ENCODE assay signal across 22 cellular contexts in genomic region chr1:153793261-153793972, GRCh38. TPM values are rescaled to one million over a fixed set of nuclear protein-coding genes. Genes with fewer than 3 reads are reported as not detected.
DNase-seq lines count a peak whose midpoint lies in the region; TF ChIP-seq lines count a peak whose summit lies in the region.
"Had no signal": no experiment of that assay in that cellular context is flagged by ENCODE, and none has a peak within 500 bp of the region (broad histone marks: within the 10 kb centered on the region; RNA-seq: fewer than 3 reads in every experiment).

No MANE protein-coding gene starts in this region.

- intact Hi-C loops in sigmoid colon (cut with DNase I), result loop anchor here (2.0 kb wide), 1 partner anchor 129 kb away; the partner anchor contains the start of gene GATAD2B

- H2BK15ac ChIP-seq in mesenchymal stem cell (ENCODE audit: low read depth, poor library complexity, severe bottlenecking), result peak overlapping the region; percentile 70

- peak; percentile 49 for DNase-seq in activated effector memory CD4-positive, alpha-beta T cell treated with anti-CD3 and anti-CD28 coated beads, Interleukin-2, amount 50 U/mL, for 16 hours
- DNase-seq in activated effector memory CD4-positive, alpha-beta T cell treated with Interleukin-2 at 50 U/mL for 16 hours, result no peak
- DNase-seq in WERI-Rb-1 (no peak), mesenchymal stem cell (no peak), sigmoid colon (peak; percentile 61), NCI-H146 treated with DMSO at 0.1 percent for 48 hours (lab: John Stamatoyannopoulos, UW; ENCODE audit: unreplicated experiment) (no peak), GDM1 (lab: John Stamatoyannopoulos, UW) (no peak)
- DNase-seq in stimulated activated CD4-positive, alpha-beta T cell treated with anti-CD3 and anti-CD28 coated beads, Interleukin-4, amount 100 ng/mL, for 4 hours, result no peak
- DNase-seq: activated CD4-positive, alpha-beta T cell treated with anti-CD3 and anti-CD28 coated beads, Interleukin-2, amount 50 U/mL, for 1 hour; CD8-positive, alpha-beta T cell; cortex of kidney; HCEC 1CT; KG1; MG63; NCI-H748 treated with DMSO at 0.1 percent for 48 hours; right lobe of liver; SIG-M5; stimulated activated CD4-positive, alpha-beta T cell treated with anti-CD3 and anti-CD28 coated beads, Interleukin-4, amount 100 ng/mL, for 24 hours; T-helper 9 cell had no signal

- 86% methylated on average over 7 of the region's 9 CpGs for WGBS in mesenchymal stem cell
- WGBS in sigmoid colon, 2 donors, result 69 to 84% methylated on average over 9 of the region's 9 CpGs

- H3K27ac ChIP-seq in WERI-Rb-1 (peak overlapping the region; percentile 58), mesenchymal stem cell (ENCODE audit: low read length, poor library complexity, severe bottlenecking) (no peak overlapping the region), sigmoid colon (no peak overlapping the region)
- H3K27ac ChIP-seq: ascending aorta, cardiac muscle cell, Peyer's patch, right lobe of liver had no signal

- H4K8ac ChIP-seq in mesenchymal stem cell (ENCODE audit: low read length), result no peak overlapping the region

- H4K91ac ChIP-seq in mesenchymal stem cell (ENCODE audit: low read length), result no peak overlapping the region

- H2AFZ ChIP-seq in mesenchymal stem cell (ENCODE audit: low read depth, low read length), result no peak overlapping the region

- no peaks in the 10 kb centered on the region for H3K79me1 ChIP-seq in mesenchymal stem cell (replicated peaks; ENCODE audit: low read length, poor library complexity, severe bottlenecking)

- no peak overlapping the region for H3K23ac ChIP-seq in mesenchymal stem cell (ENCODE audit: low read length in 2 of 2)

- no peak overlapping the region for H3K4ac ChIP-seq in mesenchymal stem cell (ENCODE audit: low read depth in 1 of 2, low read length in 2 of 2)

- H3K27me3 ChIP-seq in WERI-Rb-1 (ENCODE audit: insufficient read depth, low read depth, severe bottlenecking), result no peaks in the 10 kb centered on the region
- peaks cover 0 to 3% of the 10 kb centered on the region in 2 experiments for H3K27me3 ChIP-seq in mesenchymal stem cell (ENCODE audit: control insufficient read depth in 1 of 2, insufficient read depth in 1 of 2, low read length in 2 of 2)
- H3K27me3 ChIP-seq in sigmoid colon, result peaks cover 0 to 3% (median 0%) of the 10 kb centered on the region in 3 donors
- H3K27me3 ChIP-seq: ascending aorta, cardiac muscle cell, MG63, Peyer's patch, right lobe of liver had no signal

- H3K9me3 ChIP-seq in WERI-Rb-1 (ENCODE audit: severe bottlenecking) (no peaks in the 10 kb centered on the region), mesenchymal stem cell (ENCODE audit: control insufficient read depth, low read length) (no peaks in the 10 kb centered on the region), sigmoid colon (no peaks in the 10 kb centered on the region)
- H3K9me3 ChIP-seq: ascending aorta, MG63, Peyer's patch, right lobe of liver had no signal

- H3K4me2 ChIP-seq in mesenchymal stem cell (ENCODE audit: low read length, poor library complexity, severe bottlenecking), result no peak overlapping the region

- H3K36me3 ChIP-seq in WERI-Rb-1 (no peaks in the 10 kb centered on the region), mesenchymal stem cell (ENCODE audit: control insufficient read depth in 1 of 2, insufficient read depth in 2 of 2, low read depth in 1 of 2, low read length in 2 of 2) (peaks cover 0 to 4% of the 10 kb centered on the region in 2 experiments), sigmoid colon (no peaks in the 10 kb centered on the region)
- H3K36me3 ChIP-seq: ascending aorta, cardiac muscle cell, MG63, Peyer's patch, right lobe of liver had no signal

- TF ChIP-seq EP300 in sigmoid colon (IDR thresholded peaks at IDR 0.05), result no peak

- no peak overlapping the region for H2AK5ac ChIP-seq in mesenchymal stem cell (ENCODE audit: low read length, severe bottlenecking)

- no peak overlapping the region for H2BK120ac ChIP-seq in mesenchymal stem cell (ENCODE audit: low read depth, low read length)

- no peak overlapping the region for H3K14ac ChIP-seq in mesenchymal stem cell (ENCODE audit: low read length in 2 of 2)

- no peak overlapping the region for H3K4me3 ChIP-seq in WERI-Rb-1 (ENCODE audit: low read depth, low read length)
- no peak overlapping the region for H3K4me3 ChIP-seq in mesenchymal stem cell (ENCODE audit: insufficient read depth in 1 of 2, low read depth in 1 of 2, low read length in 2 of 2)
- no peak overlapping the region for H3K4me3 ChIP-seq in sigmoid colon
- H3K4me3 ChIP-seq: ascending aorta, cardiac muscle cell, MG63, Peyer's patch, right lobe of liver had no signal

- TF ChIP-seq POLR2A in sigmoid colon (IDR thresholded peaks at IDR 0.05), result no peak

- H2BK12ac ChIP-seq in mesenchymal stem cell (ENCODE audit: low read length in 2 of 2), result no peak overlapping the region

- H2BK5ac ChIP-seq in mesenchymal stem cell (ENCODE audit: low read depth, low read length, poor library complexity, severe bottlenecking), result no peak overlapping the region

- no peak overlapping the region for H3K9ac ChIP-seq in mesenchymal stem cell (ENCODE audit: low read length)

- no peak overlapping the region for H3K18ac ChIP-seq in mesenchymal stem cell (ENCODE audit: low read depth in 1 of 2, low read length in 2 of 2)

- peaks cover 9% of the 10 kb centered on the region for H3K4me1 ChIP-seq in mesenchymal stem cell (ENCODE audit: control insufficient read depth, insufficient read depth, low read depth, low read length)
- peaks cover 0 to 35% (median 26%) of the 10 kb centered on the region in 4 donors for H3K4me1 ChIP-seq in sigmoid colon

- TF ChIP-seq CTCF in WERI-Rb-1 (IDR thresholded peaks at IDR 0.05; ENCODE audit: low read depth, low read length), result no peak
- no peak for TF ChIP-seq CTCF in sigmoid colon (IDR thresholded peaks at IDR 0.05)

RNA-seq across cellular contexts. Expression of gene SLC27A3, which starts 18.2 kb away (rescaled TPM):
- polyA plus RNA-seq in mesenchymal stem cell (2013, experiment 1 of 2), result 10.6 TPM
- polyA plus RNA-seq in mesenchymal stem cell (2013, experiment 2 of 2), result 10.2 TPM
- total RNA-seq in sigmoid colon, result 10 to 100 TPM; 19.7 to 45.7 (median 23.9) TPM
- polyA plus RNA-seq in sigmoid colon, result 10 to 100 TPM in 2 of 3 donors, 1 to 10 TPM in 1; 1.6 to 23.4 (median 15.0) TPM

Comparison
In these comparisons a context has a peak if more than half of its experiments do, and no peak if none do; other contexts are left out.
1. DNase-seq: peak in activated effector memory CD4-positive, alpha-beta T cell treated with anti-CD3 and anti-CD28 coated beads, Interleukin-2, amount 50 U/mL, for 16 hours (single experiment) and sigmoid colon (single experiment); none in activated effector memory CD4-positive, alpha-beta T cell treated with Interleukin-2 at 50 U/mL for 16 hours (single experiment), WERI-Rb-1 (single experiment), mesenchymal stem cell (single experiment), stimulated activated CD4-positive, alpha-beta T cell treated with anti-CD3 and anti-CD28 coated beads, Interleukin-4, amount 100 ng/mL, for 4 hours (0 of 2), NCI-H146 treated with DMSO at 0.1 percent for 48 hours (single experiment) and GDM1 (single experiment).